ENCODE assay signal across 8 cellular contexts in the genomic region with DNA sequence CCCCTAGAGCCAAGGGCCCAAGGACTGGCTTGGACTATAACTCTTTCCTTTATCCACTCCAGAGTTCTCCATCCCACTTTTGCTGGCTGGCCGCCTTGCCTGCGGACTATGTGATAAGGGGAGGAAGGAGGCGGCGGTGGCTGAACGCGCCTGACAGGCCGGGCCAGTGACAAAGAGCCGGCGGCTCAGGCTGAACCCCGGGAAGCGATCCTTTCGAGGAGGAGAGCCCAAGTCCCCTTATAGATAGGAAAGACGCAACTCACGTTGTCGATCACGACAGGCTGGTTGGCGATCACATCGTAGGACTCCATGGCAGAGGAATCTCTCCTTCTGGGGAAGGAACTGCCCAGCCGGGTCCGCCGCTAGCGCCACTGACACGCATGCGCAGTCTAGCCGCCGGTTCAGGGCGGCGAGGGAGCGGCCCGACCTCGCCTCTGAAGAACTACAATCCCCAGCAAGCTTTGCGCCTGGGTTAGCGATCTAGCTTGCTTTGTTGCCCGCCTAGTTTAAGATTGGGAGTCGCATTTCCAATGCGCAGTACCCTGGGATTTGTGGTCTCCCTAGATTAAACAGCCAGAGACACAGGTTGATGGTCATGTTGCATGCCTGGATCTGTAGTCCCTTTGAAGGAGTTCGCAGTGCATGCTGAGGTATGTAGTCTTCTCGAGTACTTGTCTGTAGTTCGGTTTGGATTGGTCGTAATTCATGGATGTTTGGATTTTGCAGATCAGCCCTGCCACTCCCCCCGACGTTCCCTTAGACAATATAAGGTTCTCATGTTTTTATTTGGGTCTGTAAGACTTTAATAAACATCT. TPM values are rescaled to one million over a fixed set of nuclear protein-coding genes. Genes with fewer than 3 reads are reported as not detected.
A peak's percentile ranks its signal among the peaks of the same experiment; 100 is the strongest.
DNase-seq lines count a peak whose midpoint lies in the region; ATAC-seq and TF ChIP-seq lines count a peak whose summit lies in the region.

TSS of gene ACTR1A (minus strand) at position 376 of the 815 bp plus-strand sequence. CDS start at position 311, 65 bp downstream.

- H3K9me3 Mint-ChIP-seq in neural progenitor cell, result no peaks in the 10 kb centered on the region

- H2AFZ ChIP-seq in neural progenitor cell (replicated peaks), result peak within 1 kb of the TSS; percentile 85

- H3F3A ChIP-seq in neural progenitor cell (ENCODE audit: low read depth), result peaks cover 22% of the 10 kb centered on the region

- peaks cover 5% of the 10 kb centered on the region; the same call in 1 of the 2 replicates for H3K36me3 ChIP-seq in SJSA1
- no peaks in the 10 kb centered on the region for H3K36me3 ChIP-seq in neural progenitor cell

- peaks cover 8% of the 10 kb centered on the region for H3K36me3 Mint-ChIP-seq in neural progenitor cell

- peak within 1 kb of the TSS; percentile 20 for H3K27ac Mint-ChIP-seq in neural progenitor cell

- no peak within 1 kb of the TSS for H3K4me3 Mint-ChIP-seq in neural progenitor cell

- CTCF ChIA-PET in HEK293T (lab: Yijun Ruan, JAX), result interaction anchor here (0.7 to 3.8 kb wide), 5 partner anchors 81 to 332 kb away, joined by 3 to 26 read pairs (median 3); no protein-coding TSS in a partner anchor

- H3K27ac ChIP-seq in SJSA1 (peak within 1 kb of the TSS; percentile 43), foreskin keratinocyte (peak within 1 kb of the TSS; percentile 40), neural progenitor cell (no peak within 1 kb of the TSS)

- peaks cover 9% of the 10 kb centered on the region for H3K4me1 ChIP-seq in SJSA1 (replicated peaks)
- H3K4me1 ChIP-seq in foreskin keratinocyte, result peaks cover 6% of the 10 kb centered on the region
- H3K4me1 ChIP-seq in neural progenitor cell, result peaks cover 15% of the 10 kb centered on the region

- peak within 1 kb of the TSS; percentile 81 for H3K4me2 ChIP-seq in neural progenitor cell

- peaks cover 2% of the 10 kb centered on the region for H3K27me3 Mint-ChIP-seq in neural progenitor cell (ENCODE audit: insufficient read depth, low read depth)

- peaks cover 13% of the 10 kb centered on the region for H3K4me1 Mint-ChIP-seq in neural progenitor cell

- H4K20me1 ChIP-seq in neural progenitor cell (ENCODE audit: low read depth), result peaks cover 71% of the 10 kb centered on the region

- H3K27me3 ChIP-seq in SJSA1 (replicated peaks), result no peaks in the 10 kb centered on the region
- H3K27me3 ChIP-seq in foreskin keratinocyte, result no peaks in the 10 kb centered on the region
- H3K27me3 ChIP-seq in neural progenitor cell, result no peaks in the 10 kb centered on the region

- peak within 1 kb of the TSS; percentile 76 for H3K9ac ChIP-seq in neural progenitor cell

- peak; percentile 72 for ATAC-seq in foreskin keratinocyte

- no peaks in the 10 kb centered on the region for H3K9me3 ChIP-seq in SJSA1 (replicated peaks)
- H3K9me3 ChIP-seq in neural progenitor cell (ENCODE audit: low read depth), result no peaks in the 10 kb centered on the region

- POLR2A ChIA-PET in HEK293T (lab: Yijun Ruan, JAX), result interaction anchor here (0.6 to 1.6 kb wide), 11 partner anchors 11 to 263 kb away, joined by 3 to 7 read pairs (median 3); partner anchors contain the start of genes C10orf95 and TRIM8

- H3K79me2 ChIP-seq in neural progenitor cell (ENCODE audit: low read depth), result peaks cover 76% of the 10 kb centered on the region

- TF ChIP-seq CTCF in foreskin keratinocyte (conservative IDR thresholded peaks at IDR 0.05) (no peak), neural progenitor cell (IDR thresholded peaks at IDR 0.05) (no peak)

- peak; percentile 93 for DNase-seq in GM03348 (ENCODE audit: low spot score)
- peak; percentile 92 for DNase-seq in HEK293T (ENCODE audit: extremely low spot score)
- DNase-seq in MV-4-11 (lab: John Stamatoyannopoulos, UW), result peak; percentile 98
- DNase-seq in SJSA1 (ENCODE audit: low read depth in 1 of 2, low spot score in 2 of 2), result peak; percentile 99
- DNase-seq in activated naive CD4-positive, alpha-beta T cell (lab: John Stamatoyannopoulos, UW), result peak; percentile 89 to 91 (median 90)
- DNase-seq in foreskin keratinocyte, result peak; percentile 100
- peak; percentile 99 for DNase-seq in neural progenitor cell (ENCODE audit: low spot score)
- DNase-seq in stromal cell of bone marrow (ENCODE audit: low read depth), result peak; percentile 98

- H3K4me3 ChIP-seq in SJSA1 (peak within 1 kb of the TSS; percentile 78), neural progenitor cell (peak within 1 kb of the TSS; percentile 84)

TF ChIP-seq in HEK293T, 16 proteins besides CTCF, POLR2A, EP300 and RAD21:
- TF ChIP-seq HDGF (IDR thresholded peaks at IDR 0.05; ENCODE audit: borderline replicate concordance) (0 out of 2 replicates have a peak, but pooled peaks have one; percentile 74), FOXM1 (IDR thresholded peaks at IDR 0.05; ENCODE audit: borderline replicate concordance) (no peak), CTBP1 (IDR thresholded peaks at IDR 0.05; ENCODE audit: borderline replicate concordance) (no peak), PKNOX1 (IDR thresholded peaks at IDR 0.05) (peak; percentile 92), SUZ12 (IDR thresholded peaks at IDR 0.05) (peak; percentile 96)
TF ChIP-seq in HEK293T: peak in this region for 3.

RNA-seq across cellular contexts. Expression of gene ACTR1A, which starts in this region (rescaled TPM):
- 117 and 126 TPM in 2 replicates for total RNA-seq in SJSA1 (2014; rRNA removed; shearing (Covaris generic))
- total RNA-seq in foreskin keratinocyte, result 132 and 133 TPM in 2 replicates
- 114 and 119 TPM in 2 replicates for polyA plus RNA-seq in foreskin keratinocyte
- total RNA-seq in neural progenitor cell (ENCODE audit: low replicate concordance), result 86.9 and 133 TPM in 2 replicates
